Comparison of ENCODE assay signal across 20 cellular contexts in genomic region chr3:15755181-15755580, GRCh38. TPM values are rescaled to one million over a fixed set of nuclear protein-coding genes. Genes with fewer than 3 reads are reported as not detected.
DNase-seq lines count a peak whose midpoint lies in the region; ATAC-seq and TF ChIP-seq lines count a peak whose summit lies in the region.
"Had no signal": no experiment of that assay in that cellular context is flagged by ENCODE, and none has a peak within 500 bp of the region (broad histone marks: within the 10 kb centered on the region; RNA-seq: fewer than 3 reads in every experiment).

No MANE protein-coding gene starts in this region.

- H3K36me3 ChIP-seq in ACC112 (ENCODE audit: insufficient read depth, low read length), result peaks cover 46% of the 10 kb centered on the region
- peaks cover 26% of the 10 kb centered on the region for H3K36me3 ChIP-seq in osteoblast (ENCODE audit: insufficient read depth, low read length)

- no peak overlapping the region for H3K4me2 ChIP-seq in osteoblast (ENCODE audit: insufficient read depth, low read length)
- H3K4me2 ChIP-seq: PC-9, SK-N-SH had no signal

- CTCF ChIA-PET in RWPE1 (lab: Yijun Ruan, JAX), result no interaction called here

- H3K27me3 ChIP-seq in ACC112 (ENCODE audit: insufficient read depth, low read length), result no peaks in the 10 kb centered on the region
- no peaks in the 10 kb centered on the region for H3K27me3 ChIP-seq in osteoblast (ENCODE audit: insufficient read depth, low read length)

- no peaks in the 10 kb centered on the region for H3K9me3 ChIP-seq in osteoblast (ENCODE audit: low read depth, low read length)
- H3K9me3 ChIP-seq: SK-N-SH had no signal

- no peaks in the 10 kb centered on the region for H4K20me1 ChIP-seq in osteoblast (ENCODE audit: insufficient read depth, low read length)

- H3K4me3 ChIP-seq in ACC112 (ENCODE audit: low read depth, low read length), result no peak overlapping the region
- H3K4me3 ChIP-seq in osteoblast (ENCODE audit: insufficient read depth, low read length), result no peak overlapping the region
- H3K4me3 ChIP-seq: GM12878, PC-9 had no signal

- TF ChIP-seq CTCF in RWPE1 (conservative IDR thresholded peaks at IDR 0.05; ENCODE audit: low read depth) (no peak), osteoblast (IDR thresholded peaks at IDR 0.05; ENCODE audit: extremely low read depth, low read depth, low read length) (no peak)

- H3K27ac ChIP-seq in ACC112 (ENCODE audit: low read depth, low read length) (peak overlapping the region; percentile 27), RWPE1 (peak overlapping the region; percentile 25; the same call in 1 of the 2 replicates), epithelial cell of prostate (peak overlapping the region; percentile 77), osteoblast (ENCODE audit: low read depth, low read length) (peak overlapping the region; percentile 27)
- H3K27ac ChIP-seq: C4-2B had no signal

- no peak overlapping the region for H2AFZ ChIP-seq in ACC112 (ENCODE audit: low read length, unreplicated experiment)
- H2AFZ ChIP-seq in osteoblast (ENCODE audit: low read length), result no peak overlapping the region
- H2AFZ ChIP-seq: PC-9 had no signal

- POLR2A ChIA-PET in RWPE1 (lab: Yijun Ruan, JAX; ENCODE audit: low non-redundant PET), result no interaction called here

- DNase-seq in RWPE1 (ENCODE audit: low spot score) (no peak), epithelial cell of prostate (ENCODE audit: low read depth, low spot score) (no peak), osteoblast (ENCODE audit: insufficient read length, low spot score, missing footprints) (no peak)
- DNase-seq in activated CD8-positive, alpha-beta memory T cell treated with anti-CD3 and anti-CD28 coated beads, Interleukin-2, amount 50 U/mL, for 48 hours, result no peak
- DNase-seq: DND-41, GDM1, HCEC 1CT, MM.1S, NCI-H1105, NCI-H1694 treated with DMSO at 0.1 percent for 48 hours, NCI-H446, NCI-H748 treated with DMSO at 0.1 percent for 48 hours, PC-9, SHP77, SK-N-SH had no signal

- H3K79me2 ChIP-seq in ACC112 (ENCODE audit: control insufficient read depth, insufficient read depth, low read length, unreplicated experiment) (peaks cover 21% of the 10 kb centered on the region), osteoblast (ENCODE audit: insufficient read depth, low read length) (peaks cover 77% of the 10 kb centered on the region)

- ATAC-seq in HG02759 (IDR thresholded peaks at IDR 0.05; ENCODE audit: unreplicated experiment), result no peak
- no peak for ATAC-seq in HG03196 (IDR thresholded peaks at IDR 0.05; ENCODE audit: unreplicated experiment)
- ATAC-seq: GM12878 had no signal

- H3K4me1 ChIP-seq in ACC112 (ENCODE audit: control insufficient read depth, insufficient read depth, low read length, unreplicated experiment), result peaks cover 35% of the 10 kb centered on the region
- peaks cover 19% of the 10 kb centered on the region for H3K4me1 ChIP-seq in osteoblast (ENCODE audit: insufficient read depth, low read length)

RNA-seq across cellular contexts. Expression of gene ANKRD28, which starts 42.6 kb away (rescaled TPM):
- total RNA-seq in osteoblast, result 215 and 223 TPM in 2 replicates

Comparison
In these comparisons a context has a peak if more than half of its experiments do, and no peak if none do; other contexts are left out.
1. H3K27ac ChIP-seq: peak in every context shown above with its lines; median percentile 77 in epithelial cell of prostate; 27 in ACC112; 27 in osteoblast; 25 in RWPE1.